8 cellular contexts compared by ENCODE assay signal in the genomic region with DNA sequence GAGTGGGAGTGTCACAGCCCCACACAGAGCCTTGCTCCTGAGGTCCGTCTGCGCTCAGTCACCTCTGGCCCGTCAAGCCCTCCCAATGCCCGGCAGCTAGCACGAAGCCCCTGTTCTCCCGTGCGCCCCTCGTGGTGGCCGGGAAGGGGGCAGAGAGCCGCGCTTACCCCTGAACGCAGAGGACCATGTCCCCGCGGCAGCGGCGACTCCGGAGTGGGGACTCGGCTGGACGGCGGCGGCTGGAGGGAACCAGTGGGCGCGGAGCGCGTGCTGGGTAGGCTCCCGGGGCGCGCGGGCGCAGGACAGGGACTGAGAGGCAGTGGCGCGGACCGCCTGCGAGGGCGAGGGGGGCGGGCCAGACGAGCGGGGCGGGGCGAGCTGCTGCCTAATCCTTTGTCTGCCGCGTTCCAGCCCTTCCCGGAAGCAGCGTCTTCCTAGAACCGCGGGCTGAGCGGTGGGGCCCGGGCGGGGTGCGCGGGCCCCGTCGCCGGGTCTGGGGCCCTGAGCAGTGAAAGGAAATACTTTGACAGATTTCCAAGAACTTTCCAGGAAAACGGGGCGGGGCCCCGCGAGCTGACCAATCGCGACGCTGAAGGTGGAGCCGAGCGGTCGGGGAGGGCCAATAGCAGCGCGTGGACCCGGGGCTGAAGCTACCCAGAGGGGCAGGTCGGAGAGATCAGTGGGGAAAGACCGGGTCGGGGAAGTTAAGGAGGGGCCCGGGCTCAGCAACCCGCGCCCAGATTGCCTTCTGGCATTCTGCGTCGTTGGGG. TPM values are rescaled to one million over a fixed set of nuclear protein-coding genes. Genes with fewer than 3 reads are reported as not detected.
DNase-seq lines count a peak whose midpoint lies in the region; ATAC-seq and TF ChIP-seq lines count a peak whose summit lies in the region.

A gene with protein sequence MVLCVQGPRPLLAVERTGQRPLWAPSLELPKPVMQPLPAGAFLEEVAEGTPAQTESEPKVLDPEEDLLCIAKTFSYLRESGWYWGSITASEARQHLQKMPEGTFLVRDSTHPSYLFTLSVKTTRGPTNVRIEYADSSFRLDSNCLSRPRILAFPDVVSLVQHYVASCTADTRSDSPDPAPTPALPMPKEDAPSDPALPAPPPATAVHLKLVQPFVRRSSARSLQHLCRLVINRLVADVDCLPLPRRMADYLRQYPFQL (minus strand): TSS at position 311 of the 770 bp plus-strand sequence. CDS start 124 bp downstream, at position 187.

- peak; percentile 97 for DNase-seq in Karpas-422
- DNase-seq in SHP77 treated with DMSO at 0.1 percent for 48 hours (lab: John Stamatoyannopoulos, UW) = peak; percentile 75
- DNase-seq in activated effector memory CD4-positive, alpha-beta T cell treated with Interleukin-2 at 50 U/mL for 16 hours = peak; percentile 95
- DNase-seq in fibroblast of the conjunctiva (ENCODE audit: low read depth) = peak; percentile 75
- peak; percentile 95 for DNase-seq in neural crest cell (ENCODE audit: low read depth, low spot score)

- H3K9me3 ChIP-seq in ES-I3 (ENCODE audit: control insufficient read depth, insufficient read depth, low read length) = no peaks in the 10 kb centered on the region
- no peaks in the 10 kb centered on the region for H3K9me3 ChIP-seq in Karpas-422 (ENCODE audit: low read length)
- H3K9me3 ChIP-seq in stomach smooth muscle (ENCODE audit: control insufficient read depth in 2 of 2, low read length in 2 of 2) = no peaks in the 10 kb centered on the region

- H3K4me2 ChIP-seq in Karpas-422 (ENCODE audit: low read depth, low read length, poor library complexity, severe bottlenecking) = peak within 1 kb of the TSS; percentile 68

- H3K27ac ChIP-seq in Karpas-422 (ENCODE audit: low read length) (no peak within 1 kb of the TSS), stomach smooth muscle (ENCODE audit: low read length) (peak within 1 kb of the TSS; percentile 62)

- H3K4me3 ChIP-seq in Karpas-422 (ENCODE audit: low read length) (peak within 1 kb of the TSS; percentile 57; the same call in 1 of the 2 replicates), stomach smooth muscle (ENCODE audit: low read length in 2 of 2) (peak within 1 kb of the TSS; percentile 63 to 85)

- no peaks in the 10 kb centered on the region for H3K9me3 Mint-ChIP-seq in neural crest cell

- no peaks in the 10 kb centered on the region for H3K9me2 ChIP-seq in Karpas-422 (replicated peaks; ENCODE audit: insufficient read depth, low read length)

- peaks cover 4% of the 10 kb centered on the region; the same call in 1 of the 2 replicates for H3K4me1 ChIP-seq in ES-I3 (ENCODE audit: insufficient read depth, low read length)
- peaks cover 21% of the 10 kb centered on the region for H3K4me1 ChIP-seq in Karpas-422 (ENCODE audit: low read length)
- peaks cover 51% of the 10 kb centered on the region for H3K4me1 ChIP-seq in stomach smooth muscle (ENCODE audit: control insufficient read depth, insufficient read depth, low read length)

- H3K36me3 ChIP-seq in ES-I3 (ENCODE audit: insufficient read depth, low read length) (no peaks in the 10 kb centered on the region), Karpas-422 (ENCODE audit: insufficient read depth, low read length) (no peaks in the 10 kb centered on the region), stomach smooth muscle (ENCODE audit: control insufficient read depth in 2 of 2, insufficient read depth in 2 of 2, low read length in 2 of 2) (peaks cover 4 to 11% of the 10 kb centered on the region in 2 donors)

- H2AFZ ChIP-seq in Karpas-422 (ENCODE audit: low read length) = no peak within 1 kb of the TSS

- H3K4me3 Mint-ChIP-seq in neural crest cell = peak within 1 kb of the TSS; percentile 88

- H3K9ac ChIP-seq in ES-I3 (ENCODE audit: low read depth, low read length) (peak within 1 kb of the TSS; percentile 64), Karpas-422 (ENCODE audit: low read length) (peak within 1 kb of the TSS; percentile 36; the same call in 1 of the 2 replicates), stomach smooth muscle (ENCODE audit: low read length in 2 of 2) (peak within 1 kb of the TSS; percentile 69 to 76)

- no peaks in the 10 kb centered on the region for H3K36me3 Mint-ChIP-seq in neural crest cell (ENCODE audit: low read depth)

- TF ChIP-seq CTCF in neural crest cell (conservative IDR thresholded peaks at IDR 0.05) = peak; percentile 70

- peaks cover 9% of the 10 kb centered on the region for H3K27me3 Mint-ChIP-seq in neural crest cell (ENCODE audit: low read depth)

- peak within 1 kb of the TSS; percentile 84 for H3K27ac Mint-ChIP-seq in neural crest cell (ENCODE audit: unreplicated experiment)

- H3K79me2 ChIP-seq in Karpas-422 (ENCODE audit: low read length) = no peaks in the 10 kb centered on the region

- H3K27me3 ChIP-seq in Karpas-422 (ENCODE audit: low read length) (no peaks in the 10 kb centered on the region), stomach smooth muscle (ENCODE audit: control insufficient read depth in 1 of 2, insufficient read depth in 2 of 2, low read length in 2 of 2) (no peaks in the 10 kb centered on the region)

- peaks cover 11% of the 10 kb centered on the region; the same call in 1 of the 2 replicates for H4K20me1 ChIP-seq in Karpas-422 (ENCODE audit: insufficient read depth, low read depth, low read length)

- peaks cover 36% of the 10 kb centered on the region for H3K4me1 Mint-ChIP-seq in neural crest cell

- ATAC-seq in GM21825 (IDR thresholded peaks at IDR 0.05; ENCODE audit: unreplicated experiment) = peak; percentile 64

RNA-seq across cellular contexts. Expression of the gene that starts here (rescaled TPM):
- not detected in 2 replicates for total RNA-seq in Karpas-422 (2014; rRNA removed; shearing (Covaris generic); ENCODE audit: low replicate concordance)
- total RNA-seq in neural crest cell = 8.1 and 8.6 TPM in 2 replicates

Comparison
In these comparisons a context has a peak if more than half of its experiments do, and no peak if none do; other contexts are left out.
1. Peak in DNase-seq, H3K4me3 ChIP-seq, H3K9ac ChIP-seq and H3K4me2 ChIP-seq in Karpas-422; RNA of the gene not detected or under 1 TPM.